ENCODE assay signal across 20 cellular contexts in genomic region chr12:71214511-71215285, GRCh38. TPM values are rescaled to one million over a fixed set of nuclear protein-coding genes. Genes with fewer than 3 reads are reported as not detected.
DNase-seq lines count a peak whose midpoint lies in the region; ATAC-seq, FAIRE-seq and TF ChIP-seq lines count a peak whose summit lies in the region.
"Had no signal": no experiment of that assay in that cellular context is flagged by ENCODE, and none has a peak within 500 bp of the region (broad histone marks: within the 10 kb centered on the region; RNA-seq: fewer than 3 reads in every experiment).

No MANE protein-coding gene starts in this region.

- 37% methylated on average over 6 of the region's 6 CpGs; no CpG with 5 or more reads in 1 of the 2 experiments for WGBS in H1 (ENCODE audit: extremely low coverage in 1 of 2, insufficient coverage in 1 of 2, insufficient read length in 1 of 2, insufficient replicate concordance in 2 of 2, low coverage in 1 of 2, low lambda C conversion rate in 2 of 2, missing lambda C conversion rate in 1 of 2), 2 experiments
- 13 to 26% methylated on average over 6 of the region's 6 CpGs for WGBS in pancreas, 2 donors

- peak overlapping the region; percentile 65; the same call in 1 of the 2 replicates for H2AK5ac ChIP-seq in H1 (ENCODE audit: low read depth, low read length)

- H2AFZ ChIP-seq in H1 (ENCODE audit: low read length) = peak overlapping the region; percentile 8; the same call in 1 of the 2 replicates

- H3K9me3 ChIP-seq in H1 (ENCODE audit: insufficient read depth in 2 of 2, low read depth in 1 of 2, low read length in 1 of 2) (peaks cover 17 to 22% of the 10 kb centered on the region in 2 experiments; a peak in 3 of 4 replicates), pancreas (no peaks in the 10 kb centered on the region)
- H3K9me3 ChIP-seq: adrenal gland had no signal

- H3K23me2 ChIP-seq in H1 (ENCODE audit: low read depth, low read length) = no peaks in the 10 kb centered on the region

- no peak overlapping the region for H3K14ac ChIP-seq in H1 (ENCODE audit: insufficient read length)

- DNase-seq in HK-2 (ENCODE audit: unreplicated experiment) (peak; percentile 35), H1 (ENCODE audit: low read depth in 1 of 2, low spot score in 2 of 2) (peak in 1 of 2 experiments; percentile 41), kidney epithelial cell (ENCODE audit: low read depth) (peak; percentile 41), pancreas (peak in 1 of 6 donors; percentile 34), anterior cingulate cortex (lab: John Stamatoyannopoulos, UW) (no peak)
- no peak for DNase-seq in stimulated activated CD4-positive, alpha-beta T cell treated with anti-CD3 and anti-CD28 coated beads, Interleukin-4, amount 100 ng/mL, for 24 hours
- no peak for DNase-seq in activated T-cell treated with anti-CD3 and anti-CD28 coated beads, Interleukin-2, amount 50 U/mL, for 24 hours
- DNase-seq: activated CD8-positive, alpha-beta T cell treated with anti-CD3 and anti-CD28 coated beads, Interleukin-2, amount 10 ng/mL, durations not matched to agents 7 days and 5 days; adrenal gland; cerebellar nuclear complex; foreskin keratinocyte; HFFc6; IMR-90; NCI-H187; NK-92 treated with Interleukin-12 subunit alpha and Interleukin-12 subunit beta, amount 100 ng/mL, for 24 hours; stimulated activated CD4-positive, alpha-beta T cell treated with anti-CD3 and anti-CD28 coated beads, Interleukin-2, amount 100 ng/mL, for 48 hours; WERI-Rb-1 had no signal

- intact Hi-C loops in pancreas (cut with DNase I) = no loop called here

- H3K4me1 Mint-ChIP-seq in activated T-cell treated with anti-CD3 and anti-CD28 coated beads, Interleukin-2, amount 50 U/mL, for 24 hours (ENCODE audit: low read depth) = no peaks in the 10 kb centered on the region
- H3K4me1 Mint-ChIP-seq: mesothelial cell of epicardium had no signal

- H2BK12ac ChIP-seq in H1 (ENCODE audit: low read depth, low read length) = peak overlapping the region; percentile 93

- H2BK15ac ChIP-seq in H1 (ENCODE audit: low read length) = no peak overlapping the region

- H4K5ac ChIP-seq in H1 (ENCODE audit: insufficient read length, low read depth, low read length) = peak overlapping the region; percentile 51

- H3K4me3 ChIP-seq in H1 (ENCODE audit: extremely low read depth in 1 of 4, insufficient read depth in 2 of 4, low read depth in 3 of 4, low read length in 4 of 4) = peak overlapping the region in 1 of 4 experiments; percentile 30; a peak in 1 of 8 replicates
- H3K4me3 ChIP-seq in kidney epithelial cell (ENCODE audit: low read depth, low read length) = no peak overlapping the region
- H3K4me3 ChIP-seq in pancreas = no peak overlapping the region
- H3K4me3 ChIP-seq: adrenal gland had no signal

- no peak overlapping the region for H3K4ac ChIP-seq in H1 (replicated peaks; ENCODE audit: insufficient read length, low read depth, low read length)

- H3K79me2 ChIP-seq in H1 (ENCODE audit: control insufficient read depth in 1 of 2, insufficient read depth in 2 of 2, low read length in 2 of 2) = no peaks in the 10 kb centered on the region

- peaks cover 0 to 5% (median 1%) of the 10 kb centered on the region in 4 experiments; a peak in 1 of 8 replicates for H3K36me3 ChIP-seq in H1 (ENCODE audit: control insufficient read depth in 2 of 4, insufficient read depth in 4 of 4, low read length in 3 of 4)
- no peaks in the 10 kb centered on the region for H3K36me3 ChIP-seq in kidney epithelial cell (ENCODE audit: control insufficient read depth, insufficient read depth, low read length)
- no peaks in the 10 kb centered on the region for H3K36me3 ChIP-seq in pancreas
- H3K36me3 ChIP-seq: adrenal gland, WERI-Rb-1 had no signal

- CTCF ChIA-PET in H1 (lab: Charles Lee; ENCODE audit: partially characterized antibody) = interaction anchor here (0.8 to 1.6 kb wide), 2 partner anchors 9 to 14 kb away, joined by 5 read pairs; no protein-coding TSS in a partner anchor

- H4K20me1 ChIP-seq in H1 (replicated peaks in 1 of 2; ENCODE audit: control insufficient read depth in 1 of 2, insufficient read depth in 2 of 2, low read length in 2 of 2) = no peaks in the 10 kb centered on the region

- peak overlapping the region; percentile 85 for H3K18ac ChIP-seq in H1 (ENCODE audit: extremely low read depth, low read length)

- peak in 1 of 2 experiments; percentile 83; a peak in 1 of 3 replicates for TF ChIP-seq EP300 in H1 (IDR thresholded peaks at IDR 0.05; ENCODE audit: borderline replicate concordance in 1 of 2, low read depth in 2 of 2, low read length in 2 of 2)

- H3K27me3 ChIP-seq in H1 (replicated peaks in 1 of 4; ENCODE audit: control insufficient read depth in 3 of 4, extremely low read depth in 1 of 4, insufficient read depth in 3 of 4, low read length in 3 of 4) = peaks cover 0 to 1% (median 0%) of the 10 kb centered on the region in 4 experiments; a peak in 1 of 7 replicates
- H3K27me3 ChIP-seq in kidney epithelial cell (ENCODE audit: control insufficient read depth, insufficient read depth, low read length) = no peaks in the 10 kb centered on the region
- H3K27me3 ChIP-seq in pancreas = no peaks in the 10 kb centered on the region
- H3K27me3 ChIP-seq: adrenal gland had no signal

- no peaks in the 10 kb centered on the region for H3K79me1 ChIP-seq in H1 (ENCODE audit: low read depth, low read length)

- no peak for TF ChIP-seq RAD21 in H1 (IDR thresholded peaks at IDR 0.05 in 1 of 2, conservative IDR thresholded peaks at IDR 0.05 in 1 of 2; ENCODE audit: low read depth in 2 of 2, low read length in 2 of 2)

- H2BK120ac ChIP-seq in H1 (replicated peaks; ENCODE audit: low read depth, low read length) = peak overlapping the region; percentile 12

- peaks cover 2% of the 10 kb centered on the region for H3K9me3 Mint-ChIP-seq in activated T-cell treated with anti-CD3 and anti-CD28 coated beads, Interleukin-2, amount 50 U/mL, for 24 hours

- H3K4me1 ChIP-seq in H1 (replicated peaks in 1 of 4; ENCODE audit: control insufficient read depth in 3 of 4, insufficient read depth in 4 of 4, low read length in 3 of 4) = peaks cover 0 to 12% (median 2%) of the 10 kb centered on the region in 4 experiments; a peak in 2 of 7 replicates
- peaks cover 0 to 22% (median 7%) of the 10 kb centered on the region in 3 donors for H3K4me1 ChIP-seq in pancreas
- H3K4me1 ChIP-seq: adrenal gland, foreskin keratinocyte had no signal

- no peak for TF ChIP-seq POLR2A in H1 (IDR thresholded peaks at IDR 0.05; ENCODE audit: control extremely low read depth in 1 of 2, low read depth in 2 of 2, low read length in 2 of 2)

- H3K27ac ChIP-seq in H1 (ENCODE audit: low read depth, low read length) (peak overlapping the region; percentile 62), pancreas (peak overlapping the region in 2 of 4 donors; percentile 11 to 53)
- H3K27ac ChIP-seq: adrenal gland, foreskin keratinocyte, WERI-Rb-1 had no signal

- H3K23ac ChIP-seq in H1 (ENCODE audit: insufficient read length) = no peak overlapping the region

- FAIRE-seq in H1 (lab: Jason Lieb, UNC) (peak; percentile 83), pancreas (lab: Jason Lieb, UNC) (no peak)

- H4K8ac ChIP-seq in H1 (ENCODE audit: extremely low read depth, insufficient read depth, low read length) = no peak overlapping the region

- peak overlapping the region; percentile 97 for H2BK5ac ChIP-seq in H1 (ENCODE audit: low read depth, low read length)

- no peak for TF ChIP-seq CTCF in H1 (IDR thresholded peaks at IDR 0.05; ENCODE audit: control extremely low read depth in 1 of 3, insufficient read depth in 1 of 3, low read depth in 1 of 3, low read length in 3 of 3)
- TF ChIP-seq CTCF in kidney epithelial cell (IDR thresholded peaks at IDR 0.05; ENCODE audit: insufficient read depth, low read length, poor library complexity, severe bottlenecking) = no peak
- no peak for TF ChIP-seq CTCF in pancreas (IDR thresholded peaks at IDR 0.05)

- H4K91ac ChIP-seq in H1 (replicated peaks; ENCODE audit: insufficient read length, low read length) = peak overlapping the region; percentile 6

- no peak overlapping the region for H3K27ac Mint-ChIP-seq in activated T-cell treated with anti-CD3 and anti-CD28 coated beads, Interleukin-2, amount 50 U/mL, for 24 hours
- H3K27ac Mint-ChIP-seq: activated CD8-positive, alpha-beta T cell treated with anti-CD3 and anti-CD28 coated beads, Interleukin-2, amount 10 ng/mL, durations not matched to agents 7 days and 5 days; HFFc6; mesothelial cell of epicardium had no signal

- peak overlapping the region; percentile 20 for H3K56ac ChIP-seq in H1 (replicated peaks; ENCODE audit: insufficient read length, low read depth, low read length)

- peak overlapping the region; percentile 40 to 63 for H3K4me2 ChIP-seq in H1 (ENCODE audit: insufficient read depth in 1 of 2, low read depth in 2 of 2, low read length in 2 of 2)

- POLR2A ChIA-PET in H1 (lab: Charles Lee; ENCODE audit: partially characterized antibody) = interaction anchor here (0.6 to 1.3 kb wide), 2 partner anchors 12 to 512 kb away, joined by 3 to 4 read pairs; no protein-coding TSS in a partner anchor

- no peaks in the 10 kb centered on the region for H3K27me3 Mint-ChIP-seq in activated T-cell treated with anti-CD3 and anti-CD28 coated beads, Interleukin-2, amount 50 U/mL, for 24 hours

- no peak overlapping the region for H2BK20ac ChIP-seq in H1 (ENCODE audit: low read length)

- ATAC-seq in pancreas (peak in 3 of 4 donors; percentile 81 to 88 (median 87)), HG03520 (IDR thresholded peaks at IDR 0.05; ENCODE audit: unreplicated experiment) (no peak)
- ATAC-seq: activated CD8-positive, alpha-beta T cell treated with anti-CD3 and anti-CD28 coated beads, Interleukin-2, amount 10 ng/mL, durations not matched to agents 7 days and 5 days; foreskin keratinocyte had no signal

- 0 out of 7 replicates have a peak overlapping the region, but pooled peaks of 1 of the 4 experiments have one; percentile 4 for H3K9ac ChIP-seq in H1 (replicated peaks in 1 of 4; ENCODE audit: extremely low read depth in 1 of 4, low read depth in 3 of 4, low read length in 3 of 4)

- H3K4me3 Mint-ChIP-seq in activated T-cell treated with anti-CD3 and anti-CD28 coated beads, Interleukin-2, amount 50 U/mL, for 24 hours = no peak overlapping the region
- H3K4me3 Mint-ChIP-seq: activated CD8-positive, alpha-beta T cell treated with anti-CD3 and anti-CD28 coated beads, Interleukin-2, amount 10 ng/mL, durations not matched to agents 7 days and 5 days; HFFc6; mesothelial cell of epicardium had no signal

- H3K36me3 Mint-ChIP-seq in activated T-cell treated with anti-CD3 and anti-CD28 coated beads, Interleukin-2, amount 50 U/mL, for 24 hours (ENCODE audit: low read depth) = no peaks in the 10 kb centered on the region
- H3K36me3 Mint-ChIP-seq: mesothelial cell of epicardium had no signal

RNA-seq across cellular contexts. Expression of gene TSPAN8, which starts 56.9 kb away (rescaled TPM):
- total RNA-seq in H1 (2021; fragmentation: NEBNext Ultra II Directional; extraction: Animal tissue kit (Norgen Biotek cat#: 25700)) = not detected in 2 replicates
- polyA plus RNA-seq in H1 (2011; rRNA removed) (not detected in 2 replicates), pancreas (10 to 100 TPM; 38.2 to 95.9 TPM)
- not detected for polyA plus RNA-seq in H1 (2011; cell fraction: cytosol; rRNA removed)
- not detected for polyA plus RNA-seq in H1 (2011; cell fraction: nucleus; rRNA removed)
- polyA plus RNA-seq in H1 (2012, experiment 1 of 2) = not detected in 4 replicates
- polyA plus RNA-seq in H1 (2012, experiment 2 of 2) = not detected
- polyA plus RNA-seq in H1 (2013, experiment 1 of 2) = not detected
- 0.02 TPM for polyA plus RNA-seq in H1 (2013, experiment 2 of 2)
- not detected in 2 replicates for polyA minus RNA-seq in H1 (2011; rRNA and poly(A)+ RNA removed)
- polyA minus RNA-seq in H1 (2011; cell fraction: cytosol; rRNA and poly(A)+ RNA removed) = not detected
- not detected for polyA minus RNA-seq in H1 (2011; cell fraction: nucleus; rRNA and poly(A)+ RNA removed)
- total RNA-seq in kidney epithelial cell (0.42 and 0.89 TPM in 2 replicates), pancreas (10 to 100 TPM; 21.8 to 90.3 (median 25.8) TPM)
- total RNA-seq: activated CD8-positive, alpha-beta T cell treated with anti-CD3 and anti-CD28 coated beads, Interleukin-2, amount 10 ng/mL, durations not matched to agents 7 days and 5 days; foreskin keratinocyte; HFFc6; IMR-90; mesothelial cell of epicardium; T-helper 1 cell treated with Interleukin-12 subunit alpha and Interleukin-12 subunit beta and Interleukin-4 antibody, amounts not matched to agents 30 ng/mL and 1 ng/mL, for 36 hours had no signal
- polyA plus RNA-seq: foreskin keratinocyte, IMR-90 had no signal

Comparison
In these comparisons a context has a peak if more than half of its experiments do, and no peak if none do; other contexts are left out.
1. DNase-seq: peak in HK-2 (single experiment) and kidney epithelial cell (single experiment); none in anterior cingulate cortex (0 of 58), stimulated activated CD4-positive, alpha-beta T cell treated with anti-CD3 and anti-CD28 coated beads, Interleukin-4, amount 100 ng/mL, for 24 hours (single experiment) and activated T-cell treated with anti-CD3 and anti-CD28 coated beads, Interleukin-2, amount 50 U/mL, for 24 hours (single experiment).
2. RNA of gene TSPAN8, which starts 56.9 kb away (total RNA-seq): 21.8 to 90.3 TPM in pancreas; 0.42 to 0.89 TPM in kidney epithelial cell and not detected in H1; every median in the first group is over 10 times any median in the second.